8 cellular contexts compared by ENCODE assay signal in genomic region chr7:4712371-4713182, GRCh38. TPM values are rescaled to one million over a fixed set of nuclear protein-coding genes. Genes with fewer than 3 reads are reported as not detected.
DNase-seq lines count a peak whose midpoint lies in the region; ATAC-seq and TF ChIP-seq lines count a peak whose summit lies in the region.

No MANE protein-coding gene starts in this region.

- H3K36me3 ChIP-seq in brain microvascular endothelial cell (replicated peaks) (no peaks in the 10 kb centered on the region), BE2C (peaks cover 6% of the 10 kb centered on the region)

- H3K27ac ChIP-seq in brain microvascular endothelial cell (peak overlapping the region; percentile 16), skin epidermis (peak overlapping the region in 12 of 21 experiments; percentile 19 to 76 (median 47))

- H3K27me3 ChIP-seq in brain microvascular endothelial cell (replicated peaks) (no peaks in the 10 kb centered on the region), BE2C (no peaks in the 10 kb centered on the region)

- DNase-seq in Caki2 (ENCODE audit: low read depth), result peak; percentile 67
- peak; percentile 47 for DNase-seq in NCI-H1436 (lab: John Stamatoyannopoulos, UW)
- DNase-seq in brain microvascular endothelial cell, result peak; percentile 63
- DNase-seq in omental fat pad (ENCODE audit: low spot score), result no peak
- DNase-seq in BE2C, result no peak

- no peak for TF ChIP-seq CTCF in brain microvascular endothelial cell (IDR thresholded peaks at IDR 0.05; ENCODE audit: low read depth, low read length, missing control alignments)
- no peak for TF ChIP-seq CTCF in omental fat pad (IDR thresholded peaks at IDR 0.05)
- TF ChIP-seq CTCF in BE2C (IDR thresholded peaks at IDR 0.05; ENCODE audit: low read depth, low read length), result no peak

- in situ Hi-C loops in Caki2 (cut with HindIII; ENCODE audit: low pct_unique_long_range_greater_than_20kb, low sequenced_read_pairs), result no loop called here
- in situ Hi-C loops in brain microvascular endothelial cell (cut with HindIII; ENCODE audit: low pct_ligation_motif_present, low sequenced_read_pairs), result no loop called here

- H3K4me3 ChIP-seq in brain microvascular endothelial cell (ENCODE audit: low read depth, low read length) (no peak overlapping the region), skin epidermis (no peak overlapping the region), BE2C (ENCODE audit: low read depth, low read length) (no peak overlapping the region)

- peak; percentile 56 for ATAC-seq in GM19438 (IDR thresholded peaks at IDR 0.05; ENCODE audit: low read depth, unreplicated experiment)
- no peak for ATAC-seq in GM21528 (IDR thresholded peaks at IDR 0.05; ENCODE audit: low FRiP score, unreplicated experiment)
- no peak for ATAC-seq in omental fat pad (ENCODE audit: low FRiP score)

- H3K9me3 ChIP-seq in BE2C, result no peaks in the 10 kb centered on the region

- no peaks in the 10 kb centered on the region for H3K4me1 ChIP-seq in BE2C

RNA-seq across cellular contexts. Expression of gene FOXK1, which starts 30.5 kb away (rescaled TPM):
- 13.2 and 19.8 TPM in 2 replicates for total RNA-seq in Caki2 (2014; rRNA removed; shearing (Covaris generic); ENCODE audit: low replicate concordance)
- 10 to 100 TPM; 10.8 to 35.0 (median 20.4) TPM for total RNA-seq in omental fat pad
- polyA plus RNA-seq in BE2C (2012; ENCODE audit: insufficient read depth, insufficient read length, low read depth), result 26.0 TPM

Comparison
In these comparisons a context has a peak if more than half of its experiments do, and no peak if none do; other contexts are left out.
1. DNase-seq: peak in Caki2 (single experiment), NCI-H1436 (single experiment) and brain microvascular endothelial cell (single experiment); none in omental fat pad (single experiment) and BE2C (single experiment).